In the genomic region with DNA sequence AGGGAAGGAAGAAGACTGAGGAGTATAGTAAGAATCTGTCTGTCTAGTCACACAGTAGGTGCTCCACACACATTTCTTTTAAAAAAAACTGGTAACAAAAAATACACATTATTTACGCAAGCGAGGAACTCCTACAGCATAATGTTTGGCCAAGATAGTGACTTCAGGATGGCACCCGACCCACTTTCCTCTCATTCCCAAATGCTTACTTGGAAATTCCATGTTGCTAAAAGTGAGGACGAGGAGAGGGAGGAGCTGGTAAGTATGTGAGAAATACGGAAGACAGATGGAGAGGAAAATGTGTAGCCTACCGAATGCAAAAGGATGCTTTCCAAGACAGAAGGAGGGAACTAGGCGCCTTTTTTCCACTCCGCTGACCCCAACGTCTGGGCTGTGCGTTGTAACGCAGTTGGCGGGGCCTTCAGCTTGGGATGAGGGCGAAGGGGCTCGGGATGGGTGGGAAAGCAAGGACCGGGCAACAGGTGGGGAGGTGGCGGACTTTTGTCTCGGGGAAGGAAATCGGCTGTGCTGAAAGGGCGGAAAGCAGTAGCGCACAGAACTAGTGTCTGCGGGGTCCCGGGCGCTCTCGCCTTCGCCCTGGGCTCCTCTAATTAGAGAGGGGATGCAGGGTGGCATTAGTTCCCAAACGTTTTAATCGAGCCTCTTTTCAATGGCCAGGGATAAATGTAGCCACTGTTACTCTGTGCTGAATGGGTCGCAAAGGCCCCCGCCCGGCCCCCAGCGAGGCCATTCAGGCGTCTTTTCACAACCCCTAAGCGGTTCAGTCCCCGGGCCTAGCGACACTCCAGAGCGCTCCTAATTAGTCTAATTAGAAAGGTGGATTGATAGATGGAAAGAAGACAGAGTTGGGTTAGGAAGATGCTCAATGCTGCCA, we compare ENCODE assay signal across 13 cellular contexts. TPM values are rescaled to one million over a fixed set of nuclear protein-coding genes. Genes with fewer than 3 reads are reported as not detected.
DNase-seq lines count a peak whose midpoint lies in the region; ATAC-seq, FAIRE-seq and TF ChIP-seq lines count a peak whose summit lies in the region.
"Had no signal": no experiment of that assay in that cellular context is flagged by ENCODE, and none has a peak within 500 bp of the region (broad histone marks: within the 10 kb centered on the region; RNA-seq: fewer than 3 reads in every experiment).

No MANE protein-coding gene starts in this region.

- no peaks in the 10 kb centered on the region for H3K36me3 Mint-ChIP-seq in astrocyte (ENCODE audit: low read depth, unreplicated experiment)

- no peak overlapping the region for H4K91ac ChIP-seq in mesenchymal stem cell (ENCODE audit: low read length)

- H3K14ac ChIP-seq in mesenchymal stem cell (ENCODE audit: low read length in 2 of 2): no peak overlapping the region

- no peak for FAIRE-seq in astrocyte (lab: Jason Lieb, UNC)

- peak overlapping the region in 1 of 2 experiments; percentile 13 for H3K4ac ChIP-seq in mesenchymal stem cell (ENCODE audit: low read depth in 1 of 2, low read length in 2 of 2)

- H3K27ac ChIP-seq in cardiac muscle cell (no peak overlapping the region), heart left ventricle (no peak overlapping the region), astrocyte (ENCODE audit: low read depth, low read length) (peak overlapping the region; percentile 87), mesenchymal stem cell (ENCODE audit: low read length, poor library complexity, severe bottlenecking) (no peak overlapping the region), testis (peak overlapping the region in 1 of 2 donors; percentile 1)
- H3K27ac ChIP-seq: BLaER1, KMS-11, SJCRH30 had no signal

- peaks cover 8% of the 10 kb centered on the region for H3K9me3 Mint-ChIP-seq in astrocyte (ENCODE audit: unreplicated experiment)

- no peak for ATAC-seq in heart left ventricle
- ATAC-seq in HG03432 (IDR thresholded peaks at IDR 0.05; ENCODE audit: unreplicated experiment): no peak

- H3K27ac Mint-ChIP-seq in astrocyte (ENCODE audit: unreplicated experiment): peak overlapping the region; percentile 5

- no peaks in the 10 kb centered on the region for H3K36me3 ChIP-seq in cardiac muscle cell
- H3K36me3 ChIP-seq in heart left ventricle: no peaks in the 10 kb centered on the region
- H3K36me3 ChIP-seq in astrocyte (ENCODE audit: insufficient read depth, low read length): no peaks in the 10 kb centered on the region
- H3K36me3 ChIP-seq in mesenchymal stem cell (ENCODE audit: control insufficient read depth in 1 of 2, insufficient read depth in 2 of 2, low read depth in 1 of 2, low read length in 2 of 2): no peaks in the 10 kb centered on the region
- no peaks in the 10 kb centered on the region for H3K36me3 ChIP-seq in testis (ENCODE audit: low read depth, missing control alignments)
- H3K36me3 ChIP-seq: BLaER1, SJCRH30 had no signal

- no peak overlapping the region for H2BK5ac ChIP-seq in mesenchymal stem cell (ENCODE audit: low read depth, low read length, poor library complexity, severe bottlenecking)

- H3K9ac ChIP-seq in astrocyte (ENCODE audit: low read length) (peak overlapping the region; percentile 84), mesenchymal stem cell (ENCODE audit: low read length) (no peak overlapping the region)
- H3K9ac ChIP-seq: BLaER1, KMS-11 had no signal

- peak overlapping the region; percentile 88 for H3K4me2 ChIP-seq in astrocyte (ENCODE audit: low read length)
- peak overlapping the region; percentile 89 for H3K4me2 ChIP-seq in mesenchymal stem cell (ENCODE audit: low read length, poor library complexity, severe bottlenecking)
- H3K4me2 ChIP-seq: BLaER1, KMS-11 had no signal

- H4K20me1 ChIP-seq in astrocyte (ENCODE audit: insufficient read depth, low read length): no peaks in the 10 kb centered on the region

- H2AFZ ChIP-seq in astrocyte (ENCODE audit: low read depth, low read length): peak overlapping the region; percentile 77
- H2AFZ ChIP-seq in mesenchymal stem cell (ENCODE audit: low read depth, low read length): no peak overlapping the region

- H2BK15ac ChIP-seq in mesenchymal stem cell (ENCODE audit: low read depth, poor library complexity, severe bottlenecking): no peak overlapping the region

- peak overlapping the region; percentile 28 for H3K4me3 Mint-ChIP-seq in astrocyte (ENCODE audit: unreplicated experiment)

- H4K8ac ChIP-seq in mesenchymal stem cell (ENCODE audit: low read length): no peak overlapping the region

- intact Hi-C loops in heart left ventricle (cut with DNase I) (no loop called here), testis (cut with DNase I; ENCODE audit: low total_unique reads) (no loop called here)

- TF ChIP-seq CTCF in cardiac muscle cell (IDR thresholded peaks at IDR 0.05; ENCODE audit: low read depth, low read length) (no peak), heart left ventricle (IDR thresholded peaks at IDR 0.05) (no peak), astrocyte (IDR thresholded peaks at IDR 0.05; ENCODE audit: insufficient read depth, low read depth, low read length) (no peak), testis (IDR thresholded peaks at IDR 0.05) (no peak)

- peaks cover 7% of the 10 kb centered on the region for H3K79me2 ChIP-seq in astrocyte (ENCODE audit: insufficient read depth, low read length)

- H2AK5ac ChIP-seq in mesenchymal stem cell (ENCODE audit: low read length, severe bottlenecking): peak overlapping the region; percentile 11

- 9 to 17% (median 13%) methylated on average over 35 to 36 of the region's 36 CpGs for WGBS in heart left ventricle, 4 donors
- 32% methylated on average over 33 of the region's 36 CpGs for WGBS in mesenchymal stem cell
- WGBS in testis, 2 donors: 22 to 31% methylated on average over 36 of the region's 36 CpGs

- TF ChIP-seq POLR2A in heart left ventricle (IDR thresholded peaks at IDR 0.05) (no peak), testis (IDR thresholded peaks at IDR 0.05) (no peak)

- DNase-seq in cardiac muscle cell (ENCODE audit: low read depth in 1 of 2, low spot score in 1 of 2) (no peak), heart left ventricle (no peak), astrocyte (ENCODE audit: low read depth) (no peak), mesenchymal stem cell (no peak), testis (no peak), T1000 (lab: John Stamatoyannopoulos, UW) (no peak), cerebellum (ENCODE audit: low spot score) (no peak)
- DNase-seq: caudate nucleus, NCI-H345, SJCRH30 had no signal

- H3K9me3 ChIP-seq in cardiac muscle cell (ENCODE audit: low read depth) (no peaks in the 10 kb centered on the region), heart left ventricle (no peaks in the 10 kb centered on the region), astrocyte (ENCODE audit: insufficient read depth, low read depth, low read length) (no peaks in the 10 kb centered on the region), mesenchymal stem cell (ENCODE audit: control insufficient read depth, low read length) (no peaks in the 10 kb centered on the region), testis (no peaks in the 10 kb centered on the region)
- H3K9me3 ChIP-seq: SJCRH30 had no signal

- H3K27me3 ChIP-seq in cardiac muscle cell (peaks cover 99% of the 10 kb centered on the region), heart left ventricle (peaks cover 68 to 100% (median 88%) of the 10 kb centered on the region in 9 donors), astrocyte (ENCODE audit: insufficient read depth, low read length) (no peaks in the 10 kb centered on the region), mesenchymal stem cell (ENCODE audit: control insufficient read depth in 1 of 2, insufficient read depth in 1 of 2, low read length in 2 of 2) (peaks cover 5 to 86% of the 10 kb centered on the region in 2 experiments), testis (no peaks in the 10 kb centered on the region)
- H3K27me3 ChIP-seq: SJCRH30 had no signal

- peaks cover 69% of the 10 kb centered on the region for H3K27me3 Mint-ChIP-seq in astrocyte (ENCODE audit: low read depth, unreplicated experiment)

- peak overlapping the region; percentile 18 for H3K4me3 ChIP-seq in cardiac muscle cell
- peak overlapping the region in 1 of 12 donors; percentile 33 for H3K4me3 ChIP-seq in heart left ventricle
- peak overlapping the region; percentile 14 for H3K4me3 ChIP-seq in astrocyte (ENCODE audit: insufficient read depth, low read depth, low read length)
- peak overlapping the region in 1 of 2 experiments; percentile 5 for H3K4me3 ChIP-seq in mesenchymal stem cell (ENCODE audit: insufficient read depth in 1 of 2, low read depth in 1 of 2, low read length in 2 of 2)
- peak overlapping the region; percentile 39 to 61 for H3K4me3 ChIP-seq in testis
- H3K4me3 ChIP-seq: BLaER1, SJCRH30 had no signal

- no peak overlapping the region for H3K23ac ChIP-seq in mesenchymal stem cell (ENCODE audit: low read length in 2 of 2)

- H3K4me1 ChIP-seq in cardiac muscle cell (ENCODE audit: low read depth) (no peaks in the 10 kb centered on the region), heart left ventricle (peaks cover 6 to 22% (median 12%) of the 10 kb centered on the region in 12 donors), astrocyte (ENCODE audit: insufficient read depth, low read length) (peaks cover 29% of the 10 kb centered on the region), mesenchymal stem cell (ENCODE audit: control insufficient read depth, insufficient read depth, low read depth, low read length) (peaks cover 17% of the 10 kb centered on the region), testis (peaks cover 4% of the 10 kb centered on the region)
- H3K4me1 ChIP-seq: BLaER1, SJCRH30 had no signal

- no peak overlapping the region for H3K18ac ChIP-seq in mesenchymal stem cell (ENCODE audit: low read depth in 1 of 2, low read length in 2 of 2)

- H2BK120ac ChIP-seq in mesenchymal stem cell (ENCODE audit: low read depth, low read length): no peak overlapping the region

- H2BK12ac ChIP-seq in mesenchymal stem cell (ENCODE audit: low read length in 2 of 2): no peak overlapping the region

- no peaks in the 10 kb centered on the region for H3K79me1 ChIP-seq in mesenchymal stem cell (replicated peaks; ENCODE audit: low read length, poor library complexity, severe bottlenecking)

- peaks cover 11% of the 10 kb centered on the region for H3K4me1 Mint-ChIP-seq in astrocyte (ENCODE audit: low read depth, unreplicated experiment)

RNA-seq across cellular contexts. Expression of a gene that starts 12.7 kb away (rescaled TPM):
- 0.11 TPM in 1 of 2 replicates, not detected in the other for total RNA-seq in cardiac muscle cell
- polyA plus RNA-seq in cardiac muscle cell: 0.28 TPM in 1 of 2 replicates, not detected in the other
- total RNA-seq in heart left ventricle: under 1 TPM in 1 of 9 donors, not detected in 8; 0.18 TPM
- polyA plus RNA-seq in heart left ventricle: under 1 TPM in 1 of 2 donors, not detected in 1; 0.06 TPM
- 13.5 and 16.9 TPM in 2 replicates for total RNA-seq in astrocyte
- polyA plus RNA-seq in mesenchymal stem cell (2013, experiment 1 of 2): 5.7 TPM
- 5.4 TPM for polyA plus RNA-seq in mesenchymal stem cell (2013, experiment 2 of 2)
- total RNA-seq in testis: 10 to 100 TPM in 1 of 2 donors, 1 to 10 TPM in 1; 7.4 to 12.8 TPM
- 9.1 TPM for polyA plus RNA-seq in testis (ENCODE audit: insufficient read depth, low read depth, low replicate concordance)
- total RNA-seq in cerebellum: 1.1 TPM
